In the genomic region with DNA sequence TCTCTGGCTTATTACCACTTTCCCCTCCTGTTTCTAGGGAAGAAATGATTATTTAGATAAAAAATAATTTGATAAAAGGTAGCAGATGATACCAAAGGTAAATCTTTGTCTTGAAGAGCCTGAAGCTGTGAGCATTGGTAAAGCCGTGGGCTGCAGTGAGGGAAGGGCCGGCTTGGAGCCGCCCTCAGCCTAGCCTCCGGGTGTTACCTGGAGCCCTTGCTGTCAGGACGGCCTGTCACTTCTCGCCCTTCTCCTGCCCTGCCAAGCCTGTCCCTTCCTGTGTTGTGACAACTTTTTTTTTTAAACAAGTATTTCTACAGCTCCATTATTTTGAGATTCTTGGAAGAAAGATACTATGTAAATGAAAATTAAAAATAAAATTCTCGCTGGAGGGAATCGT, we compare ENCODE assay signal across 19 cellular contexts.
"Had no signal": no experiment of that assay in that cellular context is flagged by ENCODE, and none has a peak within 500 bp of the region (broad histone marks: within the 10 kb centered on the region; RNA-seq: fewer than 3 reads in every experiment).

No MANE protein-coding gene starts in this region.

- H2AFZ ChIP-seq: hepatocyte had no signal

- H3K4me2 ChIP-seq: hepatocyte had no signal

- DNase-seq: activated CD4-positive, alpha-beta T cell treated with anti-CD3 and anti-CD28 coated beads, Interleukin-2, amount 50 U/mL, for 1 hour; activated CD8-positive, alpha-beta memory T cell treated with anti-CD3 and anti-CD28 coated beads for 24 hours; activated gamma-delta T cell; cerebellar nuclear complex; effector CD8-positive, alpha-beta T cell; esophagus squamous epithelium; midbrain; stimulated activated CD4-positive, alpha-beta T cell treated with anti-CD3 and anti-CD28 coated beads, Interleukin-12 subunit alpha, Interleukin-12 subunit beta, amount 100 ng/mL, for 4 hours; stimulated activated CD4-positive, alpha-beta T cell treated with anti-CD3 and anti-CD28 coated beads, Interleukin-2, amount 100 ng/mL, for 24 hours; stimulated activated naive CD8-positive, alpha-beta T cell treated with anti-CD3 and anti-CD28 coated beads, Interleukin-15, Interleukin-2, amounts not matched to agents 100 U/mL and 50 U/mL, for 24 hours; substantia nigra; T1000; transverse colon had no signal

- H3K27ac Mint-ChIP-seq: activated naive CD4-positive, alpha-beta T cell treated with anti-CD3 and anti-CD28 coated beads, Interleukin-2, amount 50 U/mL, for 72 hours had no signal

- H3K27me3 ChIP-seq: adrenal gland, breast epithelium, esophagus squamous epithelium, hepatocyte, transverse colon had no signal

- H3K4me3 ChIP-seq: adrenal gland, breast epithelium, esophagus squamous epithelium, hepatocyte, lung, transverse colon had no signal

- H3K36me3 ChIP-seq: adrenal gland, breast epithelium, esophagus squamous epithelium, transverse colon had no signal

- ATAC-seq: activated CD4-positive, CD25-positive, alpha-beta regulatory T cell treated with anti-CD3 and anti-CD28 coated beads, Interleukin-2, amount 50 U/mL, for 24 hours; activated naive CD4-positive, alpha-beta T cell treated with anti-CD3 and anti-CD28 coated beads, Interleukin-2, amount 50 U/mL, for 72 hours; stimulated activated naive CD8-positive, alpha-beta T cell treated with anti-CD3 and anti-CD28 coated beads, Interleukin-15, Interleukin-2, amounts not matched to agents 100 U/mL and 50 U/mL, for 24 hours had no signal

- H3K27ac ChIP-seq: adrenal gland, breast epithelium, transverse colon had no signal

- H3K9me3 ChIP-seq: adrenal gland, breast epithelium, esophagus squamous epithelium, transverse colon had no signal

- H3K4me1 ChIP-seq: breast epithelium had no signal

- H3K36me3 Mint-ChIP-seq: activated naive CD4-positive, alpha-beta T cell treated with anti-CD3 and anti-CD28 coated beads, Interleukin-2, amount 50 U/mL, for 72 hours had no signal

- H3K9me3 Mint-ChIP-seq: activated naive CD4-positive, alpha-beta T cell treated with anti-CD3 and anti-CD28 coated beads, Interleukin-2, amount 50 U/mL, for 72 hours had no signal
